In the genomic region with DNA sequence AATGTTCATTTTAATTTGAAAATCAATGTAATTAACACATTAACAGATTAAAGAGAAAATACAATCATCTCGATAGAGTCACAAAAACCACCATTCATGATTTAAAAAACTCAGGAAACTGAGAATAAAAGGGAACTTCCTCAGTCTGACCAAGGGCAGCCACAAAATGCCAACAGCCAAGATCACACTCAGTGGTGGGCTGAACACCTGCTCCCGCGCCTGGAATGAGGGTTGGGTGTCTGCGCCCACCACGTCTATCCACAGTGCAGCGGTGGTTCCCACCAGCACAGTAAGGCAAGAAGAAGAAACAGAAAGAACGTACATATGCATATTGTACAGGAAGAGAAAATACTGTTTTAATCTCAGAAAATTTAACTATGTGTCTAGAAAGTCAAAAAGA, we compare ENCODE assay signal across 28 cellular contexts. TPM values are rescaled to one million over a fixed set of nuclear protein-coding genes. Genes with fewer than 3 reads are reported as not detected.
DNase-seq lines count a peak whose midpoint lies in the region; ATAC-seq, FAIRE-seq and TF ChIP-seq lines count a peak whose summit lies in the region.
"Had no signal": no experiment of that assay in that cellular context is flagged by ENCODE, and none has a peak within 500 bp of the region (broad histone marks: within the 10 kb centered on the region; RNA-seq: fewer than 3 reads in every experiment).

No MANE protein-coding gene starts in this region.

- POLR2A ChIA-PET in activated CD8-positive, alpha-beta T cell treated with anti-CD3 and anti-CD28 coated beads, Interleukin-2, amount 10 ng/mL, durations not matched to agents 7 days and 5 days (lab: Charles Lee): no interaction called here

- H3K4me1 Mint-ChIP-seq in activated CD8-positive, alpha-beta T cell treated with anti-CD3 and anti-CD28 coated beads, Interleukin-2, amount 10 ng/mL, durations not matched to agents 7 days and 5 days (ENCODE audit: low read depth): peaks cover 14% of the 10 kb centered on the region
- H3K4me1 Mint-ChIP-seq in stimulated activated naive CD8-positive, alpha-beta T cell treated with anti-CD3 and anti-CD28 coated beads, Interleukin-15, amount 100 ng/mL, for 72 hours: peaks cover 23% of the 10 kb centered on the region
- H3K4me1 Mint-ChIP-seq in endothelial cell (ENCODE audit: unreplicated experiment) (peaks cover 10% of the 10 kb centered on the region), progenitor cell of endocrine pancreas (ENCODE audit: low read depth) (no peaks in the 10 kb centered on the region)

- H3K36me3 Mint-ChIP-seq in activated CD8-positive, alpha-beta T cell treated with anti-CD3 and anti-CD28 coated beads, Interleukin-2, amount 10 ng/mL, durations not matched to agents 7 days and 5 days (ENCODE audit: low read depth): peaks cover 30% of the 10 kb centered on the region
- peaks cover 22% of the 10 kb centered on the region for H3K36me3 Mint-ChIP-seq in endothelial cell (ENCODE audit: low read depth, unreplicated experiment)
- H3K36me3 Mint-ChIP-seq in progenitor cell of endocrine pancreas (ENCODE audit: insufficient read depth): peaks cover 8% of the 10 kb centered on the region

- no peak overlapping the region for H3K9ac ChIP-seq in kidney (ENCODE audit: low read length in 2 of 2)

- DNase-seq in left cardiac atrium (peak; percentile 2), left ventricle myocardium superior (no peak), kidney (peak; percentile 39), endothelial cell (ENCODE audit: low spot score) (no peak), progenitor cell of endocrine pancreas (ENCODE audit: low spot score, unreplicated experiment) (no peak), HK-2 (ENCODE audit: unreplicated experiment) (no peak)
- DNase-seq in activated CD8-positive, alpha-beta T cell treated with anti-CD3 and anti-CD28 coated beads, Interleukin-2, amount 10 ng/mL, durations not matched to agents 7 days and 5 days: no peak
- DNase-seq in stimulated activated naive CD8-positive, alpha-beta T cell treated with anti-CD3 and anti-CD28 coated beads, Interleukin-15, amount 100 ng/mL, for 72 hours: no peak
- DNase-seq: activated CD4-positive, alpha-beta T cell treated with anti-CD3 and anti-CD28 coated beads, Interleukin-2, amount 50 U/mL, for 1 hour; activated CD8-positive, alpha-beta memory T cell treated with anti-CD3 and anti-CD28 coated beads, Interleukin-2, amount 50 U/mL, for 4 hours; brain microvascular endothelial cell; C1 segment of cervical spinal cord; Calu3; effector CD8-positive, alpha-beta T cell; mammary epithelial cell; NCI-H1694 treated with DMSO at 0.1 percent for 48 hours; NCI-H774; PC-9; SIG-M5; substantia nigra had no signal

- H3K4me3 ChIP-seq in kidney (ENCODE audit: low read length in 2 of 2): no peak overlapping the region
- H3K4me3 ChIP-seq: esophagus muscularis mucosa, PC-9 had no signal

- CTCF ChIA-PET in activated CD8-positive, alpha-beta T cell treated with anti-CD3 and anti-CD28 coated beads, Interleukin-2, amount 10 ng/mL, durations not matched to agents 7 days and 5 days (lab: Charles Lee): interaction anchor here (1.0 to 1.1 kb wide), 2 partner anchors 54 to 64 kb away, joined by 3 to 4 read pairs; no protein-coding TSS in a partner anchor

- H3K27ac Mint-ChIP-seq in activated CD8-positive, alpha-beta T cell treated with anti-CD3 and anti-CD28 coated beads, Interleukin-2, amount 10 ng/mL, durations not matched to agents 7 days and 5 days: no peak overlapping the region
- H3K27ac Mint-ChIP-seq in stimulated activated naive CD8-positive, alpha-beta T cell treated with anti-CD3 and anti-CD28 coated beads, Interleukin-15, amount 100 ng/mL, for 72 hours: no peak overlapping the region
- H3K27ac Mint-ChIP-seq in endothelial cell (ENCODE audit: unreplicated experiment) (no peak overlapping the region), progenitor cell of endocrine pancreas (no peak overlapping the region)
- H3K27ac Mint-ChIP-seq: activated T-helper 17 cell treated with anti-CD3 and anti-CD28 coated beads, Interleukin-2, amount 50 U/mL, for 72 hours had no signal

- H3K4me1 ChIP-seq in kidney (ENCODE audit: control insufficient read depth in 1 of 2, insufficient read depth in 1 of 2, low read depth in 1 of 2, low read length in 2 of 2): no peaks in the 10 kb centered on the region
- H3K4me1 ChIP-seq: esophagus muscularis mucosa had no signal

- intact Hi-C loops in left cardiac atrium (cut with DNase I): no loop called here
- intact Hi-C loops in left ventricle myocardium superior (cut with micrococcal nuclease): no loop called here
- intact Hi-C loops in kidney (cut with DNase I): no loop called here

- peaks cover 2 to 5% of the 10 kb centered on the region in 2 donors for H3K9me3 ChIP-seq in kidney (ENCODE audit: control insufficient read depth in 1 of 2, low read length in 2 of 2)

- peaks cover 29% of the 10 kb centered on the region for H3K9me3 Mint-ChIP-seq in activated CD8-positive, alpha-beta T cell treated with anti-CD3 and anti-CD28 coated beads, Interleukin-2, amount 10 ng/mL, durations not matched to agents 7 days and 5 days (ENCODE audit: insufficient read depth)
- H3K9me3 Mint-ChIP-seq in stimulated activated naive CD8-positive, alpha-beta T cell treated with anti-CD3 and anti-CD28 coated beads, Interleukin-15, amount 100 ng/mL, for 72 hours: peaks cover 20 to 31% of the 10 kb centered on the region in 2 donors
- peaks cover 3% of the 10 kb centered on the region for H3K9me3 Mint-ChIP-seq in endothelial cell (ENCODE audit: unreplicated experiment)
- peaks cover 16% of the 10 kb centered on the region for H3K9me3 Mint-ChIP-seq in progenitor cell of endocrine pancreas (ENCODE audit: low read depth)

- H3K27me3 Mint-ChIP-seq in activated CD8-positive, alpha-beta T cell treated with anti-CD3 and anti-CD28 coated beads, Interleukin-2, amount 10 ng/mL, durations not matched to agents 7 days and 5 days (ENCODE audit: low read depth): peaks cover 22% of the 10 kb centered on the region
- peaks cover 30% of the 10 kb centered on the region for H3K27me3 Mint-ChIP-seq in stimulated activated naive CD8-positive, alpha-beta T cell treated with anti-CD3 and anti-CD28 coated beads, Interleukin-15, amount 100 ng/mL, for 72 hours
- H3K27me3 Mint-ChIP-seq in endothelial cell (ENCODE audit: unreplicated experiment) (peaks cover 8% of the 10 kb centered on the region), progenitor cell of endocrine pancreas (peaks cover 13% of the 10 kb centered on the region)
- H3K27me3 Mint-ChIP-seq: activated T-helper 17 cell treated with anti-CD3 and anti-CD28 coated beads, Interleukin-2, amount 50 U/mL, for 72 hours had no signal

- no peak overlapping the region for H3K27ac ChIP-seq in kidney (ENCODE audit: low read depth in 2 of 2, low read length in 2 of 2)
- H3K27ac ChIP-seq: brain microvascular endothelial cell, esophagus muscularis mucosa, PC-9 had no signal

- TF ChIP-seq CTCF in kidney (IDR thresholded peaks at IDR 0.05; ENCODE audit: borderline replicate concordance, extremely low read depth, insufficient read depth) (no peak), endothelial cell (IDR thresholded peaks at IDR 0.05; ENCODE audit: unreplicated experiment) (no peak), progenitor cell of endocrine pancreas (IDR thresholded peaks at IDR 0.05; ENCODE audit: unreplicated experiment) (no peak)

- no peak overlapping the region for H3K4me3 Mint-ChIP-seq in activated CD8-positive, alpha-beta T cell treated with anti-CD3 and anti-CD28 coated beads, Interleukin-2, amount 10 ng/mL, durations not matched to agents 7 days and 5 days
- peak overlapping the region in 1 of 2 donors; percentile 49 for H3K4me3 Mint-ChIP-seq in stimulated activated naive CD8-positive, alpha-beta T cell treated with anti-CD3 and anti-CD28 coated beads, Interleukin-15, amount 100 ng/mL, for 72 hours
- no peak overlapping the region for H3K4me3 Mint-ChIP-seq in endothelial cell (ENCODE audit: unreplicated experiment)
- no peak overlapping the region for H3K4me3 Mint-ChIP-seq in progenitor cell of endocrine pancreas (ENCODE audit: low read depth)
- H3K4me3 Mint-ChIP-seq: activated T-helper 17 cell treated with anti-CD3 and anti-CD28 coated beads, Interleukin-2, amount 50 U/mL, for 72 hours had no signal

- no peaks in the 10 kb centered on the region for H3K36me3 ChIP-seq in kidney (ENCODE audit: control insufficient read depth in 1 of 2, insufficient read depth in 2 of 2, low read length in 2 of 2)
- H3K36me3 ChIP-seq: brain microvascular endothelial cell had no signal

- no peak for FAIRE-seq in kidney (lab: Jason Lieb, UNC)
- FAIRE-seq: frontal cortex, H1 had no signal

- ATAC-seq in left cardiac atrium: no peak
- no peak for ATAC-seq in left ventricle myocardium superior
- ATAC-seq in activated CD8-positive, alpha-beta T cell treated with anti-CD3 and anti-CD28 coated beads, Interleukin-2, amount 10 ng/mL, durations not matched to agents 7 days and 5 days: peak; percentile 36
- ATAC-seq in stimulated activated naive CD8-positive, alpha-beta T cell treated with anti-CD3 and anti-CD28 coated beads, Interleukin-15, amount 100 ng/mL, for 72 hours: peak; percentile 72
- ATAC-seq: activated T-helper 17 cell treated with anti-CD3 and anti-CD28 coated beads, Interleukin-2, amount 50 U/mL, for 72 hours had no signal

RNA-seq across cellular contexts. Expression of a gene that starts 11.7 kb away (rescaled TPM):
- total RNA-seq in left cardiac atrium (10 to 100 TPM; 20.5 to 25.1 TPM), left ventricle myocardium superior (10.2 TPM), kidney (49.5 TPM), endothelial cell (ENCODE audit: unreplicated experiment) (43.0 TPM), progenitor cell of endocrine pancreas (57.4 and 59.8 TPM in 2 replicates)
- 10 to 100 TPM; 55.0 to 59.0 TPM for total RNA-seq in activated CD8-positive, alpha-beta T cell treated with anti-CD3 and anti-CD28 coated beads, Interleukin-2, amount 10 ng/mL, durations not matched to agents 7 days and 5 days
- polyA plus RNA-seq in kidney (ENCODE audit: insufficient read depth, low read depth, low replicate concordance): 32.7 TPM

RNA-seq across cellular contexts. Expression of a gene that starts 29.6 kb away (rescaled TPM):
- total RNA-seq in left cardiac atrium (not detected), left ventricle myocardium superior (not detected), kidney (5.2 TPM), endothelial cell (ENCODE audit: unreplicated experiment) (0.21 TPM), progenitor cell of endocrine pancreas (2.7 and 3.2 TPM in 2 replicates)
- total RNA-seq in activated CD8-positive, alpha-beta T cell treated with anti-CD3 and anti-CD28 coated beads, Interleukin-2, amount 10 ng/mL, durations not matched to agents 7 days and 5 days: not detected
- polyA plus RNA-seq in kidney (ENCODE audit: insufficient read depth, low read depth, low replicate concordance): 5.0 TPM
- total RNA-seq: activated T-helper 17 cell treated with anti-CD3 and anti-CD28 coated beads, Interleukin-2, amount 50 U/mL, for 72 hours; Daoy; esophagus muscularis mucosa; frontal cortex; kidney epithelial cell; omental fat pad had no signal
- polyA plus RNA-seq: urinary bladder had no signal

RNA-seq across cellular contexts. Expression of a gene that starts 47.6 kb away (rescaled TPM):
- total RNA-seq in left cardiac atrium: 1 to 10 TPM; 2.5 to 5.3 TPM
- total RNA-seq in left ventricle myocardium superior: 1.9 TPM
- under 1 TPM; 0.52 to 0.58 TPM for total RNA-seq in activated CD8-positive, alpha-beta T cell treated with anti-CD3 and anti-CD28 coated beads, Interleukin-2, amount 10 ng/mL, durations not matched to agents 7 days and 5 days
- total RNA-seq in kidney: 21.8 TPM
- polyA plus RNA-seq in kidney (ENCODE audit: insufficient read depth, low read depth, low replicate concordance): 19.1 TPM
- 0.36 TPM for total RNA-seq in endothelial cell (ENCODE audit: unreplicated experiment)
- total RNA-seq in progenitor cell of endocrine pancreas: 15.3 and 16.3 TPM in 2 replicates
- total RNA-seq: Daoy had no signal

RNA-seq across cellular contexts. Expression of a gene that starts 47.8 kb away (rescaled TPM):
- total RNA-seq in left cardiac atrium: 10 to 100 TPM in 1 of 2 donors, 1 to 10 TPM in 1; 8.0 to 11.7 TPM
- 8.3 TPM for total RNA-seq in left ventricle myocardium superior
- total RNA-seq in activated CD8-positive, alpha-beta T cell treated with anti-CD3 and anti-CD28 coated beads, Interleukin-2, amount 10 ng/mL, durations not matched to agents 7 days and 5 days: 10 to 100 TPM in 1 of 2 experiments, 1 to 10 TPM in 1; 10.0 to 10.9 TPM
- total RNA-seq in kidney: 44.5 TPM
- 18.9 TPM for polyA plus RNA-seq in kidney (ENCODE audit: insufficient read depth, low read depth, low replicate concordance)
- total RNA-seq in endothelial cell (ENCODE audit: unreplicated experiment): 19.9 TPM
- total RNA-seq in progenitor cell of endocrine pancreas: 31.7 and 33.8 TPM in 2 replicates

Comparison
In these comparisons a context has a peak if more than half of its experiments do, and no peak if none do; other contexts are left out.
1. DNase-seq: peak in left cardiac atrium (single experiment) and kidney (single experiment); none in left ventricle myocardium superior (single experiment), activated CD8-positive, alpha-beta T cell treated with anti-CD3 and anti-CD28 coated beads, Interleukin-2, amount 10 ng/mL, durations not matched to agents 7 days and 5 days (single experiment), stimulated activated naive CD8-positive, alpha-beta T cell treated with anti-CD3 and anti-CD28 coated beads, Interleukin-15, amount 100 ng/mL, for 72 hours (0 of 2), endothelial cell (single experiment), progenitor cell of endocrine pancreas (single experiment) and HK-2 (single experiment).
2. ATAC-seq: peak in activated CD8-positive, alpha-beta T cell treated with anti-CD3 and anti-CD28 coated beads, Interleukin-2, amount 10 ng/mL, durations not matched to agents 7 days and 5 days (single experiment) and stimulated activated naive CD8-positive, alpha-beta T cell treated with anti-CD3 and anti-CD28 coated beads, Interleukin-15, amount 100 ng/mL, for 72 hours (single experiment); none in left cardiac atrium (0 of 2) and left ventricle myocardium superior (single experiment).